19 cellular contexts compared by ENCODE assay signal in the genomic region with DNA sequence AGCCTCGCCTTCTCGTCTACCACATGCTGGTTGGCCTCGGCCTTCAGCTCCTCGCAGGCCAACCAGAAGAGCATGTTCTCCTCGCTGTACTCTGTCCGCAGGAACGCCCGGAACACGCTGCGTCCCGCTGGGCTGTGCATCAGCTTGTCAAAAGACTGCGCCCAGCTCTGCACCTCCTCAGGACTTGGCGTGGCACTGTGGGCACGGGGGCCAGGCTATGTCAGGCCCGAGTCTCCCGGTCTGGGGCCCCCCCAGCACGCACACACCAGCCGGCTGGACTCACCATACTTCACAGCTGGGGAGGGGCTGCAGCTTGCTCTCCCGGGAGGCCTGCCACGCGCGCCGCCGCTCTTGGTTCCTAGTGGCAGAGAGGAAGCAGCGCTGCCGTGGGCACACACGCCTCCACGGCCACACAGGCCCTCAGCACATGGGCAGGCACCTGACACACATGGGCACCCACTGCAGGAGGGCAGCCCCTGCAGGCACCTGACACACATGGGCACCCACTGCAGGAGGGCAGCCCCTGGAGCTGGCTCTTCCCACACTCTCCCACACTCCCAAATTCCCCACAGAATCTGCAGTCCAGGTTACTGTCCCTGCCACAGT. TPM values are rescaled to one million over a fixed set of nuclear protein-coding genes. Genes with fewer than 3 reads are reported as not detected.
DNase-seq lines count a peak whose midpoint lies in the region; ATAC-seq, FAIRE-seq and TF ChIP-seq lines count a peak whose summit lies in the region.
"Had no signal": no experiment of that assay in that cellular context is flagged by ENCODE, and none has a peak within 500 bp of the region (broad histone marks: within the 10 kb centered on the region; RNA-seq: fewer than 3 reads in every experiment).

No MANE protein-coding gene starts in this region.

- no peak overlapping the region for H2AFZ ChIP-seq in HepG2 (ENCODE audit: low read length)
- H2AFZ ChIP-seq: GM23248 had no signal

- no peaks in the 10 kb centered on the region for H4K20me1 ChIP-seq in HepG2 (ENCODE audit: insufficient read depth, low read length)

- H3K27ac Mint-ChIP-seq in activated B cell treated with CpG ODN at 0.5 μM for 24 hours, result peak overlapping the region; percentile 7

- H3K4me3 ChIP-seq in HepG2 (replicated peaks in 1 of 3; ENCODE audit: insufficient read depth in 1 of 3, low read depth in 2 of 3, low read length in 3 of 3) (no peak overlapping the region), right lobe of liver (no peak overlapping the region), aorta (ENCODE audit: low read length in 2 of 2) (no peak overlapping the region)
- H3K4me3 ChIP-seq: A549, GM23248, K562 had no signal

- TF ChIP-seq EP300 in HepG2 (IDR thresholded peaks at IDR 0.05; ENCODE audit: low read depth in 2 of 2, low read length in 2 of 2) (no peak), HepG2 (CRISPR knock-in tag; IDR thresholded peaks at IDR 0.05; ENCODE audit: borderline replicate concordance) (no peak)

- no peak overlapping the region for H3K9ac ChIP-seq in HepG2 (ENCODE audit: insufficient read depth, low read depth, low read length)
- H3K9ac ChIP-seq: GM23248 had no signal

- peaks cover 41% of the 10 kb centered on the region for H3K36me3 Mint-ChIP-seq in activated B cell treated with CpG ODN at 0.5 μM for 24 hours (ENCODE audit: low read depth)

- BruUV-seq in HepG2 (replicated peaks; lab: Mats Ljungman, UMichigan), result no TSS peak

- no peak for FAIRE-seq in HepG2 (lab: Jason Lieb, UNC)
- FAIRE-seq: A549, GM12891, GM19239, K562 had no signal

- H3K9me3 ChIP-seq in HepG2 (ENCODE audit: low read length) (no peaks in the 10 kb centered on the region), right lobe of liver (no peaks in the 10 kb centered on the region), aorta (ENCODE audit: control insufficient read depth, low read length) (no peaks in the 10 kb centered on the region)
- H3K9me3 ChIP-seq: A549 had no signal

- DNase-seq in HepG2 (ENCODE audit: low spot score) (no peak), right lobe of liver (no peak), activated B cell treated with CpG ODN at 0.5 μM for 24 hours (no peak), aorta (no peak), DMS79 treated with DMSO at 0.1 percent for 48 hours (lab: John Stamatoyannopoulos, UW) (no peak)
- DNase-seq in stimulated activated naive CD4-positive, alpha-beta T cell treated with Interleukin-2 at 50 U/mL for 16 hours (lab: John Stamatoyannopoulos, UW), result no peak
- DNase-seq: C1 segment of cervical spinal cord; CD8-positive, alpha-beta memory T cell; DMS53; GM23248; HCEC 1CT; NCI-H1694 treated with DMSO at 0.1 percent for 48 hours; NCI-H510A; NCI-H774; SIG-M5 had no signal

- H3K4me1 ChIP-seq in HepG2 (ENCODE audit: insufficient read depth, low read length) (peaks cover 23% of the 10 kb centered on the region), right lobe of liver (peaks cover 0 to 4% (median 0%) of the 10 kb centered on the region in 4 donors), aorta (ENCODE audit: control insufficient read depth in 1 of 2, insufficient read depth in 2 of 2, low read length in 2 of 2) (no peaks in the 10 kb centered on the region)

- no peak overlapping the region for H3K4me3 Mint-ChIP-seq in activated B cell treated with CpG ODN at 0.5 μM for 24 hours
- H3K4me3 Mint-ChIP-seq: CD8-positive, alpha-beta memory T cell had no signal

- intact Hi-C loops in HepG2 (cut with micrococcal nuclease; ENCODE audit: unreplicated experiment), result no loop called here
- intact Hi-C loops in right lobe of liver (cut with DNase I), result no loop called here
- intact Hi-C loops in activated B cell treated with CpG ODN at 0.5 μM for 24 hours (cut with micrococcal nuclease), result no loop called here
- intact Hi-C loops in aorta (cut with DNase I), result no loop called here

- TF ChIP-seq POLR2A in HepG2 (IDR thresholded peaks at IDR 0.05; ENCODE audit: insufficient read depth in 1 of 2, low read depth in 2 of 2, low read length in 2 of 2), result no peak
- no peak for TF ChIP-seq POLR2A in right lobe of liver (IDR thresholded peaks at IDR 0.05)

- H3K4me1 Mint-ChIP-seq in activated B cell treated with CpG ODN at 0.5 μM for 24 hours, result peaks cover 64% of the 10 kb centered on the region

- POLR2A ChIA-PET in HepG2 (lab: Yijun Ruan, JAX), result interaction anchor here (1.0 kb wide), 1 partner anchor 9 kb away, joined by 3 read pairs; no protein-coding TSS in a partner anchor
- POLR2A ChIA-PET in activated B cell treated with CpG ODN at 0.5 μM for 24 hours (lab: Charles Lee), result interaction anchor here (0.6 to 8.1 kb wide), 2 partner anchors 8 to 34 kb away, joined by 3 to 77 read pairs; no protein-coding TSS in a partner anchor

- H3K79me2 ChIP-seq in HepG2 (ENCODE audit: insufficient read depth, low read length), result no peaks in the 10 kb centered on the region

- in situ Hi-C loops in HepG2 (cut with HindIII; ENCODE audit: extremely low pct_ligation_motif_present, low pct_unique_long_range_greater_than_20kb), result no loop called here

- no peaks in the 10 kb centered on the region for H3K9me3 Mint-ChIP-seq in activated B cell treated with CpG ODN at 0.5 μM for 24 hours
- H3K9me3 Mint-ChIP-seq: CD8-positive, alpha-beta memory T cell had no signal

- no peak for ATAC-seq in HepG2
- ATAC-seq in right lobe of liver, result no peak
- ATAC-seq in activated B cell treated with CpG ODN at 0.5 μM for 24 hours (ENCODE audit: low read depth), result no peak
- peak; percentile 1 for ATAC-seq in aorta (ENCODE audit: low FRiP score)
- ATAC-seq: A549, K562 had no signal

- CTCF ChIA-PET in HepG2 (lab: Yijun Ruan, JAX; ENCODE audit: low intra/inter-chr PET ratio, low total read pairs), result no interaction called here
- CTCF ChIA-PET in activated B cell treated with CpG ODN at 0.5 μM for 24 hours (lab: Charles Lee), result no interaction called here

- no peak for TF ChIP-seq RAD21 in HepG2 (CRISPR knock-in tag; IDR thresholded peaks at IDR 0.05)

- 89% methylated on average over 28 of the region's 28 CpGs for WGBS in HepG2 (ENCODE audit: low lambda C conversion rate)
- 97% methylated on average over 6 of the region's 28 CpGs for WGBS in right lobe of liver (ENCODE audit: insufficient coverage, low coverage, low lambda C conversion rate, missing lambda C conversion rate)
- 89 to 90% methylated on average over 28 of the region's 28 CpGs for WGBS in aorta, 2 donors

- H3K27ac ChIP-seq in HepG2 (ENCODE audit: extremely low read length, insufficient read depth, low read length) (no peak overlapping the region), right lobe of liver (no peak overlapping the region), aorta (ENCODE audit: low read depth in 1 of 2, low read length in 2 of 2) (no peak overlapping the region)
- H3K27ac ChIP-seq: A549, GM23248 had no signal

- TF ChIP-seq CTCF in HepG2 (CRISPR knock-in tag; IDR thresholded peaks at IDR 0.05) (no peak), right lobe of liver (IDR thresholded peaks at IDR 0.05) (no peak), activated B cell treated with CpG ODN at 0.5 μM for 24 hours (IDR thresholded peaks at IDR 0.05) (no peak)

- H3K27me3 Mint-ChIP-seq in activated B cell treated with CpG ODN at 0.5 μM for 24 hours, result no peaks in the 10 kb centered on the region
- H3K27me3 Mint-ChIP-seq: CD8-positive, alpha-beta memory T cell had no signal

- H3K36me3 ChIP-seq in HepG2 (replicated peaks in 1 of 2; ENCODE audit: control insufficient read depth in 1 of 2, insufficient read depth in 2 of 2, low read length in 2 of 2) (no peaks in the 10 kb centered on the region), right lobe of liver (peaks cover 0 to 16% (median 0%) of the 10 kb centered on the region in 4 donors), aorta (ENCODE audit: control insufficient read depth in 1 of 2, insufficient read depth in 2 of 2, low read length in 1 of 2) (no peaks in the 10 kb centered on the region)

- H3K4me2 ChIP-seq in HepG2 (ENCODE audit: low read depth, low read length), result no peak overlapping the region
- H3K4me2 ChIP-seq: A549 had no signal

- H3K27me3 ChIP-seq in HepG2 (ENCODE audit: control insufficient read depth in 1 of 2, insufficient read depth in 2 of 2, low read length in 2 of 2) (no peaks in the 10 kb centered on the region), right lobe of liver (no peaks in the 10 kb centered on the region), aorta (ENCODE audit: control insufficient read depth in 1 of 2, insufficient read depth in 2 of 2, low read length in 1 of 2) (no peaks in the 10 kb centered on the region)

RNA-seq across cellular contexts. Expression of gene RGS19, which starts 5.0 kb away (rescaled TPM):
- total RNA-seq in HepG2 (2016; rRNA removed; fragmentation: Illumina TruSeq; extraction: Trizol) (10.2 and 10.7 TPM in 2 replicates), right lobe of liver (10 to 100 TPM in 2 of 6 experiments, 1 to 10 TPM in 4; 2.6 to 10.9 (median 5.7) TPM), activated B cell treated with CpG ODN at 0.5 μM for 24 hours (45.0 and 53.4 TPM in 2 replicates), aorta (10 to 100 TPM; 19.0 to 20.1 TPM)
- total RNA-seq in HepG2 (2016; cell fraction: cytosol; rRNA removed; fragmentation: Illumina TruSeq; extraction: Trizol; ENCODE audit: low read depth), result 8.3 and 13.6 TPM in 2 replicates
- 9.9 and 10.3 TPM in 2 replicates for total RNA-seq in HepG2 (2016; cell fraction: insoluble cytoplasmic fraction; rRNA removed; fragmentation: Illumina TruSeq; extraction: Trizol)
- 24.1 and 24.7 TPM in 2 replicates for total RNA-seq in HepG2 (2016; cell fraction: membrane; rRNA removed; fragmentation: Illumina TruSeq; extraction: Trizol)
- 7.0 and 7.6 TPM in 2 replicates for total RNA-seq in HepG2 (2016; cell fraction: nucleus; rRNA removed; fragmentation: Illumina TruSeq; extraction: Trizol)
- polyA plus RNA-seq in HepG2 (2011; rRNA removed) (11.9 and 14.7 TPM in 2 replicates), aorta (10 to 100 TPM; 10.8 to 23.8 TPM)
- 11.7 and 19.3 TPM in 2 replicates for polyA plus RNA-seq in HepG2 (2011; cell fraction: cytosol; rRNA removed)
- 12.6 and 13.6 TPM in 2 replicates for polyA plus RNA-seq in HepG2 (2011; cell fraction: nucleus; rRNA removed)
- 4.4 and 6.8 TPM in 2 replicates for polyA plus RNA-seq in HepG2 (2012)
- polyA plus RNA-seq in HepG2 (2016; cell fraction: cytosol; fragmentation: Illumina TruSeq; extraction: Trizol; ENCODE audit: low read depth), result 18.0 and 22.1 TPM in 2 replicates
- 14.2 and 16.6 TPM in 2 replicates for polyA plus RNA-seq in HepG2 (2016; cell fraction: insoluble cytoplasmic fraction; fragmentation: Illumina TruSeq; extraction: Trizol; ENCODE audit: low read depth)
- 25.0 and 29.7 TPM in 2 replicates for polyA plus RNA-seq in HepG2 (2016; cell fraction: membrane; fragmentation: Illumina TruSeq; extraction: Trizol; ENCODE audit: low read depth)
- polyA plus RNA-seq in HepG2 (2016; cell fraction: nucleus; fragmentation: Illumina TruSeq; extraction: Trizol; ENCODE audit: insufficient read depth, low read depth), result 9.7 and 10.6 TPM in 2 replicates
- 15.8 and 18.5 TPM in 2 replicates for polyA minus RNA-seq in HepG2 (2011; rRNA and poly(A)+ RNA removed; ENCODE audit: low replicate concordance)
- 8.1 and 9.1 TPM in 2 replicates for polyA minus RNA-seq in HepG2 (2011; cell fraction: cytosol; rRNA and poly(A)+ RNA removed)
- polyA minus RNA-seq in HepG2 (2011; cell fraction: nucleus; rRNA and poly(A)+ RNA removed), result 4.5 and 5.5 TPM in 2 replicates

RNA-seq across cellular contexts. Expression of gene OPRL1, which starts 5.6 kb away (rescaled TPM):
- total RNA-seq in HepG2 (2016; rRNA removed; fragmentation: Illumina TruSeq; extraction: Trizol) (0.27 and 0.35 TPM in 2 replicates), right lobe of liver (under 1 TPM in 5 of 6 experiments, not detected in 1; 0.13 to 0.32 (median 0.25) TPM), activated B cell treated with CpG ODN at 0.5 μM for 24 hours (1.3 and 1.4 TPM in 2 replicates), aorta (1 to 10 TPM in 1 of 2 donors, under 1 TPM in 1; 0.78 to 2.9 TPM)
- total RNA-seq in HepG2 (2016; cell fraction: cytosol; rRNA removed; fragmentation: Illumina TruSeq; extraction: Trizol; ENCODE audit: low read depth), result not detected in 2 replicates
- total RNA-seq in HepG2 (2016; cell fraction: insoluble cytoplasmic fraction; rRNA removed; fragmentation: Illumina TruSeq; extraction: Trizol), result 0.16 and 0.56 TPM in 2 replicates
- 0.12 and 0.14 TPM in 2 replicates for total RNA-seq in HepG2 (2016; cell fraction: membrane; rRNA removed; fragmentation: Illumina TruSeq; extraction: Trizol)
- total RNA-seq in HepG2 (2016; cell fraction: nucleus; rRNA removed; fragmentation: Illumina TruSeq; extraction: Trizol), result 0.25 and 0.28 TPM in 2 replicates
- polyA plus RNA-seq in HepG2 (2011; rRNA removed) (0.71 and 0.77 TPM in 2 replicates), aorta (1 to 10 TPM in 1 of 2 donors, under 1 TPM in 1; 0.72 to 1.1 TPM)
- 0.37 and 0.86 TPM in 2 replicates for polyA plus RNA-seq in HepG2 (2011; cell fraction: cytosol; rRNA removed)
- 0.99 and 1.1 TPM in 2 replicates for polyA plus RNA-seq in HepG2 (2011; cell fraction: nucleus; rRNA removed)
- polyA plus RNA-seq in HepG2 (2012), result 0.28 and 0.56 TPM in 2 replicates
- polyA plus RNA-seq in HepG2 (2016; cell fraction: cytosol; fragmentation: Illumina TruSeq; extraction: Trizol; ENCODE audit: low read depth), result not detected in 2 replicates
- 0.32 and 0.40 TPM in 2 replicates for polyA plus RNA-seq in HepG2 (2016; cell fraction: insoluble cytoplasmic fraction; fragmentation: Illumina TruSeq; extraction: Trizol; ENCODE audit: low read depth)
- polyA plus RNA-seq in HepG2 (2016; cell fraction: membrane; fragmentation: Illumina TruSeq; extraction: Trizol; ENCODE audit: low read depth), result 0.08 TPM in 1 of 2 replicates, not detected in the other
- 0.33 and 0.61 TPM in 2 replicates for polyA plus RNA-seq in HepG2 (2016; cell fraction: nucleus; fragmentation: Illumina TruSeq; extraction: Trizol; ENCODE audit: insufficient read depth, low read depth)
- polyA minus RNA-seq in HepG2 (2011; rRNA and poly(A)+ RNA removed; ENCODE audit: low replicate concordance), result 0.14 and 3.0 TPM in 2 replicates
- 0.59 and 0.62 TPM in 2 replicates for polyA minus RNA-seq in HepG2 (2011; cell fraction: cytosol; rRNA and poly(A)+ RNA removed)
- polyA minus RNA-seq in HepG2 (2011; cell fraction: nucleus; rRNA and poly(A)+ RNA removed), result 0.13 and 0.25 TPM in 2 replicates

RNA-seq across cellular contexts. Expression of gene LKAAEAR1, which starts 9.9 kb away (rescaled TPM):
- not detected in 2 replicates for total RNA-seq in HepG2 (2016; rRNA removed; fragmentation: Illumina TruSeq; extraction: Trizol)
- total RNA-seq in HepG2 (2016; cell fraction: cytosol; rRNA removed; fragmentation: Illumina TruSeq; extraction: Trizol; ENCODE audit: low read depth), result 0.51 TPM in 1 of 2 replicates, not detected in the other
- total RNA-seq in HepG2 (2016; cell fraction: insoluble cytoplasmic fraction; rRNA removed; fragmentation: Illumina TruSeq; extraction: Trizol), result 0.15 TPM in 1 of 2 replicates, not detected in the other
- 0.22 TPM in 1 of 2 replicates, not detected in the other for total RNA-seq in HepG2 (2016; cell fraction: membrane; rRNA removed; fragmentation: Illumina TruSeq; extraction: Trizol)
- not detected in 2 replicates for total RNA-seq in HepG2 (2016; cell fraction: nucleus; rRNA removed; fragmentation: Illumina TruSeq; extraction: Trizol)
- not detected in 2 replicates for polyA plus RNA-seq in HepG2 (2011; rRNA removed)
- polyA plus RNA-seq in HepG2 (2011; cell fraction: cytosol; rRNA removed), result not detected in 2 replicates
- polyA plus RNA-seq in HepG2 (2011; cell fraction: nucleus; rRNA removed), result not detected in 2 replicates
- polyA plus RNA-seq in HepG2 (2012), result not detected in 2 replicates
- polyA plus RNA-seq in HepG2 (2016; cell fraction: cytosol; fragmentation: Illumina TruSeq; extraction: Trizol; ENCODE audit: low read depth), result 0.41 and 0.44 TPM in 2 replicates
- not detected in 2 replicates for polyA plus RNA-seq in HepG2 (2016; cell fraction: insoluble cytoplasmic fraction; fragmentation: Illumina TruSeq; extraction: Trizol; ENCODE audit: low read depth)
- not detected in 2 replicates for polyA plus RNA-seq in HepG2 (2016; cell fraction: membrane; fragmentation: Illumina TruSeq; extraction: Trizol; ENCODE audit: low read depth)
- not detected in 2 replicates for polyA plus RNA-seq in HepG2 (2016; cell fraction: nucleus; fragmentation: Illumina TruSeq; extraction: Trizol; ENCODE audit: insufficient read depth, low read depth)
- polyA minus RNA-seq in HepG2 (2011; rRNA and poly(A)+ RNA removed; ENCODE audit: low replicate concordance), result not detected in 2 replicates
- not detected in 2 replicates for polyA minus RNA-seq in HepG2 (2011; cell fraction: cytosol; rRNA and poly(A)+ RNA removed)
- polyA minus RNA-seq in HepG2 (2011; cell fraction: nucleus; rRNA and poly(A)+ RNA removed), result not detected in 2 replicates
- not detected for total RNA-seq in right lobe of liver
- total RNA-seq in activated B cell treated with CpG ODN at 0.5 μM for 24 hours, result 0.31 TPM in 1 of 2 replicates, not detected in the other
- total RNA-seq in aorta, result not detected
- not detected for polyA plus RNA-seq in aorta
- total RNA-seq: K562 had no signal
- polyA plus RNA-seq: K562 had no signal

RNA-seq across cellular contexts. Expression of gene TCEA2, which starts 11.3 kb away (rescaled TPM):
- 25.9 and 33.7 TPM in 2 replicates for total RNA-seq in HepG2 (2016; rRNA removed; fragmentation: Illumina TruSeq; extraction: Trizol)
- total RNA-seq in HepG2 (2016; cell fraction: cytosol; rRNA removed; fragmentation: Illumina TruSeq; extraction: Trizol; ENCODE audit: low read depth), result 58.0 and 75.2 TPM in 2 replicates
- total RNA-seq in HepG2 (2016; cell fraction: insoluble cytoplasmic fraction; rRNA removed; fragmentation: Illumina TruSeq; extraction: Trizol), result 25.2 and 31.6 TPM in 2 replicates
- 54.3 and 70.5 TPM in 2 replicates for total RNA-seq in HepG2 (2016; cell fraction: membrane; rRNA removed; fragmentation: Illumina TruSeq; extraction: Trizol)
- 19.6 and 25.2 TPM in 2 replicates for total RNA-seq in HepG2 (2016; cell fraction: nucleus; rRNA removed; fragmentation: Illumina TruSeq; extraction: Trizol)
- 28.1 and 36.8 TPM in 2 replicates for polyA plus RNA-seq in HepG2 (2011; rRNA removed)
- polyA plus RNA-seq in HepG2 (2011; cell fraction: cytosol; rRNA removed), result 22.9 and 25.9 TPM in 2 replicates
- 101 and 106 TPM in 2 replicates for polyA plus RNA-seq in HepG2 (2011; cell fraction: nucleus; rRNA removed)
- polyA plus RNA-seq in HepG2 (2012), result 70.9 and 75.4 TPM in 2 replicates
- polyA plus RNA-seq in HepG2 (2016; cell fraction: cytosol; fragmentation: Illumina TruSeq; extraction: Trizol; ENCODE audit: low read depth), result 308 and 317 TPM in 2 replicates
- 54.5 and 74.5 TPM in 2 replicates for polyA plus RNA-seq in HepG2 (2016; cell fraction: insoluble cytoplasmic fraction; fragmentation: Illumina TruSeq; extraction: Trizol; ENCODE audit: low read depth)
- 232 and 236 TPM in 2 replicates for polyA plus RNA-seq in HepG2 (2016; cell fraction: membrane; fragmentation: Illumina TruSeq; extraction: Trizol; ENCODE audit: low read depth)
- 80.5 and 83.8 TPM in 2 replicates for polyA plus RNA-seq in HepG2 (2016; cell fraction: nucleus; fragmentation: Illumina TruSeq; extraction: Trizol; ENCODE audit: insufficient read depth, low read depth)
- 42.1 and 65.5 TPM in 2 replicates for polyA minus RNA-seq in HepG2 (2011; rRNA and poly(A)+ RNA removed; ENCODE audit: low replicate concordance)
- 21.6 and 27.5 TPM in 2 replicates for polyA minus RNA-seq in HepG2 (2011; cell fraction: cytosol; rRNA and poly(A)+ RNA removed)
- 32.7 and 36.6 TPM in 2 replicates for polyA minus RNA-seq in HepG2 (2011; cell fraction: nucleus; rRNA and poly(A)+ RNA removed)
- total RNA-seq in right lobe of liver, result 10 to 100 TPM; 14.8 to 45.6 (median 28.6) TPM
- total RNA-seq in activated B cell treated with CpG ODN at 0.5 μM for 24 hours, result 20.3 and 20.7 TPM in 2 replicates
- total RNA-seq in aorta, result 10 to 100 TPM; 45.5 to 71.1 TPM
- 10 to 100 TPM; 26.2 to 80.1 TPM for polyA plus RNA-seq in aorta

RNA-seq across cellular contexts. Expression of gene SOX18, which starts 24.8 kb away (rescaled TPM):
- total RNA-seq in HepG2 (2016; rRNA removed; fragmentation: Illumina TruSeq; extraction: Trizol), result 1.3 and 1.9 TPM in 2 replicates
- total RNA-seq in HepG2 (2016; cell fraction: cytosol; rRNA removed; fragmentation: Illumina TruSeq; extraction: Trizol; ENCODE audit: low read depth), result 1.1 and 1.6 TPM in 2 replicates
- 0.94 and 1.8 TPM in 2 replicates for total RNA-seq in HepG2 (2016; cell fraction: insoluble cytoplasmic fraction; rRNA removed; fragmentation: Illumina TruSeq; extraction: Trizol)
- 2.7 and 3.0 TPM in 2 replicates for total RNA-seq in HepG2 (2016; cell fraction: membrane; rRNA removed; fragmentation: Illumina TruSeq; extraction: Trizol)
- 1.4 and 2.1 TPM in 2 replicates for total RNA-seq in HepG2 (2016; cell fraction: nucleus; rRNA removed; fragmentation: Illumina TruSeq; extraction: Trizol)
- polyA plus RNA-seq in HepG2 (2011; rRNA removed), result 1.6 and 2.0 TPM in 2 replicates
- 1.1 and 2.3 TPM in 2 replicates for polyA plus RNA-seq in HepG2 (2011; cell fraction: cytosol; rRNA removed)
- polyA plus RNA-seq in HepG2 (2011; cell fraction: nucleus; rRNA removed), result 8.4 and 10.3 TPM in 2 replicates
- 2.4 and 3.1 TPM in 2 replicates for polyA plus RNA-seq in HepG2 (2012)
- 1.8 and 1.9 TPM in 2 replicates for polyA plus RNA-seq in HepG2 (2016; cell fraction: cytosol; fragmentation: Illumina TruSeq; extraction: Trizol; ENCODE audit: low read depth)
- 7.2 and 8.4 TPM in 2 replicates for polyA plus RNA-seq in HepG2 (2016; cell fraction: insoluble cytoplasmic fraction; fragmentation: Illumina TruSeq; extraction: Trizol; ENCODE audit: low read depth)
- polyA plus RNA-seq in HepG2 (2016; cell fraction: membrane; fragmentation: Illumina TruSeq; extraction: Trizol; ENCODE audit: low read depth), result 3.3 and 4.0 TPM in 2 replicates
- polyA plus RNA-seq in HepG2 (2016; cell fraction: nucleus; fragmentation: Illumina TruSeq; extraction: Trizol; ENCODE audit: insufficient read depth, low read depth), result 9.0 and 10.0 TPM in 2 replicates
- 0.28 and 1.8 TPM in 2 replicates for polyA minus RNA-seq in HepG2 (2011; rRNA and poly(A)+ RNA removed; ENCODE audit: low replicate concordance)
- polyA minus RNA-seq in HepG2 (2011; cell fraction: cytosol; rRNA and poly(A)+ RNA removed), result 1.9 and 4.0 TPM in 2 replicates
- 0.77 and 0.87 TPM in 2 replicates for polyA minus RNA-seq in HepG2 (2011; cell fraction: nucleus; rRNA and poly(A)+ RNA removed)
- 1 to 10 TPM; 4.1 to 7.8 (median 5.6) TPM for total RNA-seq in right lobe of liver
- total RNA-seq in activated B cell treated with CpG ODN at 0.5 μM for 24 hours, result not detected in 2 replicates
- 100 to 1,000 TPM in 1 of 2 donors, 10 to 100 TPM in 1; 43.2 to 186 TPM for total RNA-seq in aorta
- polyA plus RNA-seq in aorta, result 1 to 10 TPM; 1.3 to 2.6 TPM
- total RNA-seq: CD8-positive, alpha-beta memory T cell; GM23248 had no signal
- polyA plus RNA-seq: CD8-positive, alpha-beta memory T cell; GM23248 had no signal
